Comparison of ENCODE assay signal across 30 cellular contexts in genomic region chr2:162623888-162624287, GRCh38.
"Had no signal": no experiment of that assay in that cellular context is flagged by ENCODE, and none has a peak within 500 bp of the region (broad histone marks: within the 10 kb centered on the region; RNA-seq: fewer than 3 reads in every experiment).

No MANE protein-coding gene starts in this region.

- H3K4me3 ChIP-seq: cardiac muscle cell, MG63, Peyer's patch had no signal

- DNase-seq: activated CD4-positive, alpha-beta T cell treated with anti-CD3 and anti-CD28 coated beads for 36 hours; activated CD4-positive, alpha-beta T cell treated with anti-CD3 and anti-CD28 coated beads, Interleukin-2, amount 10 ng/mL, durations not matched to agents 7 days and 5 days; activated CD4-positive, alpha-beta T cell treated with anti-CD3 and anti-CD28 coated beads, Interleukin-2, amount 50 U/mL, for 48 hours; activated CD8-positive, alpha-beta T cell treated with anti-CD3 and anti-CD28 coated beads, Interleukin-2, amount 10 ng/mL, durations not matched to agents 7 days and 5 days; activated gamma-delta T cell treated with Interleukin-2 at 50 U/mL for 16 hours; activated naive CD4-positive, alpha-beta T cell treated with anti-CD3 and anti-CD28 coated beads for 36 hours; activated naive CD8-positive, alpha-beta T cell treated with anti-CD3 and anti-CD28 coated beads, Interleukin-2, amount 50 U/mL, for 24 hours; activated T-cell treated with anti-CD3 and anti-CD28 coated beads, Interleukin-2, amount 50 U/mL, for 24 hours; anterior cingulate cortex; Kasumi-1; KG1; MG63; NCI-H1048; NCI-H1105 treated with DMSO at 0.1 percent for 48 hours; NCI-H1436; NCI-H1694; NCI-H1930; NCI-H2081 treated with DMSO at 0.1 percent for 48 hours; NCI-H226; NCI-H446 treated with DMSO at 0.1 percent for 48 hours; NCI-H524; NK-92 treated with Interleukin-12 subunit alpha and Interleukin-12 subunit beta, amount 100 ng/mL, for 24 hours; PC-3; Peyer's patch; RPMI8226; SIG-M5; T1000 had no signal

- H3K36me3 ChIP-seq: cardiac muscle cell, MG63, Peyer's patch had no signal

- ATAC-seq: activated CD4-positive, alpha-beta T cell treated with anti-CD3 and anti-CD28 coated beads for 36 hours; activated CD4-positive, CD25-positive, alpha-beta regulatory T cell treated with anti-CD3 and anti-CD28 coated beads, Interleukin-2, amount 50 U/mL, for 24 hours; activated CD8-positive, alpha-beta T cell treated with anti-CD3 and anti-CD28 coated beads, Interleukin-2, amount 10 ng/mL, durations not matched to agents 7 days and 5 days; activated naive CD8-positive, alpha-beta T cell treated with anti-CD3 and anti-CD28 coated beads, Interleukin-2, amount 50 U/mL, for 24 hours; PC-3; Right ventricle myocardium inferior had no signal

- H3K27me3 ChIP-seq: cardiac muscle cell, MG63, Peyer's patch had no signal
